Comparison of ENCODE assay signal across 8 cellular contexts in the genomic region with DNA sequence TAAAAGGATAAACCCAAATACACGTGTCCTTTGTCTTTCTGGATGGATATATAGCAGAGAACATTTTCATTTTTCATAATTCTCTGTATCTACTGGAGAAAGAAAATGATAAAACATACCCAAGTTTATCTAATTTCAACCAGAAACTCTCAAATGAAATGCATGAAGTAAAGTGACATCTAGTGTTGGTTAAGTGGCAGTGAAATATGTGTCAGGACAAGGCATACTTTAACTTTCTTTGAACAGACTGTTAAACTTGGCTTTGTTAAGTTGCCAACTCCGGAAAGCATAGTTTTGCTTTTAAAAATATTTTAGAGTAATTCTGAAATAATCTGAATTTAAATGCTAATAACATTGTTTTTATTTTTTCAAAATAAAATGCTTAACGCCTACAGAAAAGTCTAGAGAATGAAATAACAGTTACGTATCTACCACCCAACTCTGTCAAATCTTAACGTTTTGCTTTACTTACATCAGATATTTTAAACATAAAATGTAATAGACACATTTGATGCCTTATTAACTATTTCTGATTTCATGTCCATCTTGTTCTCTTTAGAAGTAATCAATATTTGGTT. TPM values are rescaled to one million over a fixed set of nuclear protein-coding genes. Genes with fewer than 3 reads are reported as not detected.
DNase-seq lines count a peak whose midpoint lies in the region; TF ChIP-seq lines count a peak whose summit lies in the region.

No MANE protein-coding gene starts in this region.

- no peaks in the 10 kb centered on the region for H3K9me3 ChIP-seq in sigmoid colon

- TF ChIP-seq EP300 in Ishikawa (IDR thresholded peaks at IDR 0.05; ENCODE audit: borderline replicate concordance) (no peak), sigmoid colon (IDR thresholded peaks at IDR 0.05) (no peak)

- no peaks in the 10 kb centered on the region for H3K27me3 ChIP-seq in sigmoid colon

- H3K27ac ChIP-seq in C4-2B (no peak overlapping the region), sigmoid colon (no peak overlapping the region)

- no peaks in the 10 kb centered on the region for H3K36me3 ChIP-seq in sigmoid colon

- intact Hi-C loops in sigmoid colon (cut with DNase I), result loop anchor here (1.0 to 10.0 kb wide), 2 partner anchors 191 to 233 kb away; no protein-coding TSS in a partner anchor

- H3K4me3 ChIP-seq in sigmoid colon, result no peak overlapping the region

- TF ChIP-seq RAD21 in Ishikawa (IDR thresholded peaks at IDR 0.05; ENCODE audit: low read depth), result peak; percentile 92

- TF ChIP-seq CTCF in C4-2B (conservative IDR thresholded peaks at IDR 0.05), result peak; percentile 81
- TF ChIP-seq CTCF in sigmoid colon (IDR thresholded peaks at IDR 0.05), result peak; percentile 29 to 72 (median 52)

- H3K4me1 ChIP-seq in sigmoid colon, result peaks cover 0 to 4% (median 0%) of the 10 kb centered on the region in 4 donors

- TF ChIP-seq POLR2A in sigmoid colon (IDR thresholded peaks at IDR 0.05), result no peak

- WGBS in sigmoid colon, 2 donors, result 46 to 62% methylated on average over 5 of the region's 5 CpGs

- DNase-seq in RPMI7951 (ENCODE audit: low read depth) (peak; percentile 39), fibroblast of peridontal ligament (ENCODE audit: extremely low read depth) (peak; percentile 76), sigmoid colon (no peak), ureter (ENCODE audit: low spot score) (no peak)
- no peak for DNase-seq in effector CD4-positive, alpha-beta T cell
- DNase-seq in activated CD8-positive, alpha-beta memory T cell treated with anti-CD3 and anti-CD28 coated beads, Interleukin-2, amount 50 U/mL, for 4 hours, result no peak

TF ChIP-seq in Ishikawa, 13 proteins besides CTCF, POLR2A, EP300 and RAD21:
- TF ChIP-seq, protein P1, sequence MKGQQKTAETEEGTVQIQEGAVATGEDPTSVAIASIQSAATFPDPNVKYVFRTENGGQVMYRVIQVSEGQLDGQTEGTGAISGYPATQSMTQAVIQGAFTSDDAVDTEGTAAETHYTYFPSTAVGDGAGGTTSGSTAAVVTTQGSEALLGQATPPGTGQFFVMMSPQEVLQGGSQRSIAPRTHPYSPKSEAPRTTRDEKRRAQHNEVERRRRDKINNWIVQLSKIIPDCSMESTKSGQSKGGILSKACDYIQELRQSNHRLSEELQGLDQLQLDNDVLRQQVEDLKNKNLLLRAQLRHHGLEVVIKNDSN (IDR thresholded peaks at IDR 0.05), result no peak
- TF ChIP-seq, protein P2, sequence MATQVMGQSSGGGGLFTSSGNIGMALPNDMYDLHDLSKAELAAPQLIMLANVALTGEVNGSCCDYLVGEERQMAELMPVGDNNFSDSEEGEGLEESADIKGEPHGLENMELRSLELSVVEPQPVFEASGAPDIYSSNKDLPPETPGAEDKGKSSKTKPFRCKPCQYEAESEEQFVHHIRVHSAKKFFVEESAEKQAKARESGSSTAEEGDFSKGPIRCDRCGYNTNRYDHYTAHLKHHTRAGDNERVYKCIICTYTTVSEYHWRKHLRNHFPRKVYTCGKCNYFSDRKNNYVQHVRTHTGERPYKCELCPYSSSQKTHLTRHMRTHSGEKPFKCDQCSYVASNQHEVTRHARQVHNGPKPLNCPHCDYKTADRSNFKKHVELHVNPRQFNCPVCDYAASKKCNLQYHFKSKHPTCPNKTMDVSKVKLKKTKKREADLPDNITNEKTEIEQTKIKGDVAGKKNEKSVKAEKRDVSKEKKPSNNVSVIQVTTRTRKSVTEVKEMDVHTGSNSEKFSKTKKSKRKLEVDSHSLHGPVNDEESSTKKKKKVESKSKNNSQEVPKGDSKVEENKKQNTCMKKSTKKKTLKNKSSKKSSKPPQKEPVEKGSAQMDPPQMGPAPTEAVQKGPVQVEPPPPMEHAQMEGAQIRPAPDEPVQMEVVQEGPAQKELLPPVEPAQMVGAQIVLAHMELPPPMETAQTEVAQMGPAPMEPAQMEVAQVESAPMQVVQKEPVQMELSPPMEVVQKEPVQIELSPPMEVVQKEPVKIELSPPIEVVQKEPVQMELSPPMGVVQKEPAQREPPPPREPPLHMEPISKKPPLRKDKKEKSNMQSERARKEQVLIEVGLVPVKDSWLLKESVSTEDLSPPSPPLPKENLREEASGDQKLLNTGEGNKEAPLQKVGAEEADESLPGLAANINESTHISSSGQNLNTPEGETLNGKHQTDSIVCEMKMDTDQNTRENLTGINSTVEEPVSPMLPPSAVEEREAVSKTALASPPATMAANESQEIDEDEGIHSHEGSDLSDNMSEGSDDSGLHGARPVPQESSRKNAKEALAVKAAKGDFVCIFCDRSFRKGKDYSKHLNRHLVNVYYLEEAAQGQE (IDR thresholded peaks at IDR 0.05; ENCODE audit: low read depth), result no peak
- no peak for TF ChIP-seq CREB1 (IDR thresholded peaks at IDR 0.05; ENCODE audit: low read depth)
- no peak for TF ChIP-seq FOXM1 (IDR thresholded peaks at IDR 0.05; ENCODE audit: borderline replicate concordance, low read depth)
- no peak for TF ChIP-seq CEBPB (IDR thresholded peaks at IDR 0.05)
- no peak for TF ChIP-seq NFIC (IDR thresholded peaks at IDR 0.05)
TF ChIP-seq in Ishikawa: peak in this region for 0.

RNA-seq across cellular contexts. Expression of a gene that starts 25.2 kb away (rescaled TPM):
- 1.4 and 3.1 TPM in 2 replicates for total RNA-seq in RPMI7951 (2014; rRNA removed; shearing (Covaris generic))
- total RNA-seq in sigmoid colon (10 to 100 TPM in 3 of 4 donors, 1 to 10 TPM in 1; 7.2 to 17.4 (median 10.3) TPM), ureter (97.7 TPM)
- 1 to 10 TPM; 3.7 to 6.0 (median 5.3) TPM for polyA plus RNA-seq in sigmoid colon

RNA-seq across cellular contexts. Expression of a gene that starts 43.0 kb away (rescaled TPM):
- total RNA-seq in RPMI7951 (2014; rRNA removed; shearing (Covaris generic)), result 23.0 and 29.6 TPM in 2 replicates
- total RNA-seq in sigmoid colon, result 1 to 10 TPM; 3.0 to 9.0 (median 7.2) TPM
- polyA plus RNA-seq in sigmoid colon, result 10 to 100 TPM; 33.0 to 52.3 (median 43.9) TPM
- 29.1 TPM for total RNA-seq in ureter

Comparison
In these comparisons a context has a peak if more than half of its experiments do, and no peak if none do; other contexts are left out.
1. DNase-seq: peak in RPMI7951 (single experiment) and fibroblast of peridontal ligament (single experiment); none in sigmoid colon (single experiment), ureter (single experiment), effector CD4-positive, alpha-beta T cell (single experiment) and activated CD8-positive, alpha-beta memory T cell treated with anti-CD3 and anti-CD28 coated beads, Interleukin-2, amount 50 U/mL, for 4 hours (single experiment).